1 cellular context compared by ENCODE assay signal in the genomic region with DNA sequence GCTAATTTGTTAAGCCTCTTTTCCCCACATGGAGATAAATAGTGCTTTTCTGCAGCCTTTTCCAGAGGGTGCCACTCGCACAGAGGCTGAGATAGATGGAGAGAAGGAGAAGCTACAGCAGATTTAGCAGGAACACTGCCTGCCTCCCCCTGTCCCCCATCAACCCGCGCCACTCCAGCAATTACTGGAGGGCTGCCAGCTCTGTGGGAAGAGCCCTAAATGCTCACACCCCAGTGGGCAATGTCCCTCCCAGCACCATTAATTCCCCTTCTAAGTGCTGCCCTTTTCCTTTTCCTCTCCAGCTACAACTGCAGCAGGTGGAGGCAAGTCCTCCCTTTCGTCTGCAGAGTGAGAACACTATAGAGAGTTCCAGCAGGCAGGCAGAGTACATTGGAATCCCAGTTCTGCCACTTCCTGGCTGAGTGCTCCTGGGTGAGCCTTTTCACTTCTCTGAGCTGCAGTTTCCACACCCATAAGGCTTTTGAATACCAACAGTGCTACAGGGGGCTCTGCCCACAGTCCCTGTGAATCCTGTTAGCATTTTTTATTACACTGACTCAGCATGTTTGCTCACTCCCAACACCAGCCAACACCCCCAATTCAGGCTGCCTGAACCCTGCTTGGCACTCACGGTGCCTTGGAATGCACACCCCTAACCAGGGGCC.
TF ChIP-seq lines count a peak whose summit lies in the region.

No MANE protein-coding gene starts in this region.

TF ChIP-seq in HEK293, 187 proteins besides CTCF, POLR2A, EP300 and RAD21 (continued from another document):
- TF ChIP-seq, protein P1, sequence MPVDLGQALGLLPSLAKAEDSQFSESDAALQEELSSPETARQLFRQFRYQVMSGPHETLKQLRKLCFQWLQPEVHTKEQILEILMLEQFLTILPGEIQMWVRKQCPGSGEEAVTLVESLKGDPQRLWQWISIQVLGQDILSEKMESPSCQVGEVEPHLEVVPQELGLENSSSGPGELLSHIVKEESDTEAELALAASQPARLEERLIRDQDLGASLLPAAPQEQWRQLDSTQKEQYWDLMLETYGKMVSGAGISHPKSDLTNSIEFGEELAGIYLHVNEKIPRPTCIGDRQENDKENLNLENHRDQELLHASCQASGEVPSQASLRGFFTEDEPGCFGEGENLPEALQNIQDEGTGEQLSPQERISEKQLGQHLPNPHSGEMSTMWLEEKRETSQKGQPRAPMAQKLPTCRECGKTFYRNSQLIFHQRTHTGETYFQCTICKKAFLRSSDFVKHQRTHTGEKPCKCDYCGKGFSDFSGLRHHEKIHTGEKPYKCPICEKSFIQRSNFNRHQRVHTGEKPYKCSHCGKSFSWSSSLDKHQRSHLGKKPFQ (tag by site-specific recombination; IDR thresholded peaks at IDR 0.05) = no peak
- TF ChIP-seq ZNF544 (tag by site-specific recombination; IDR thresholded peaks at IDR 0.05) (no peak), ZBTB48 (tag by site-specific recombination; IDR thresholded peaks at IDR 0.05) (0 out of 2 replicates have a peak, but pooled peaks have one; percentile 60), ZBTB8A (tag by site-specific recombination; IDR thresholded peaks at IDR 0.05) (peak; percentile 13; the same call in 1 of the 2 replicates), PRDM1 (tag by site-specific recombination; IDR thresholded peaks at IDR 0.05) (peak; percentile 30; the same call in 1 of the 2 replicates), ZNF639 (tag by site-specific recombination; IDR thresholded peaks at IDR 0.05) (no peak), GLIS2 (tag by site-specific recombination; IDR thresholded peaks at IDR 0.05) (no peak), ZSCAN30 (tag by site-specific recombination; IDR thresholded peaks at IDR 0.05) (no peak), ZNF398 (tag by site-specific recombination; IDR thresholded peaks at IDR 0.05) (peak; percentile 45), KLF1 (tag by site-specific recombination; IDR thresholded peaks at IDR 0.05) (peak; percentile 38; the same call in 1 of the 2 replicates), ZNF416 (tag by site-specific recombination; IDR thresholded peaks at IDR 0.05) (no peak), PRDM10 (tag by site-specific recombination; IDR thresholded peaks at IDR 0.05) (peak; percentile 18; the same call in 1 of the 2 replicates)
TF ChIP-seq in HEK293: peak in this region for 7.
